Comparison of ENCODE assay signal across 3 cellular contexts in genomic region chr12:113896841-113897240, GRCh38.
"Had no signal": no experiment of that assay in that cellular context is flagged by ENCODE, and none has a peak within 500 bp of the region (broad histone marks: within the 10 kb centered on the region; RNA-seq: fewer than 3 reads in every experiment).

No MANE protein-coding gene starts in this region.

- H3K4me3 ChIP-seq: GM12878 had no signal

- ATAC-seq: GM12878 had no signal

- DNase-seq: GDM1, GF-D8 had no signal
